15 cellular contexts compared by ENCODE assay signal in the genomic region with DNA sequence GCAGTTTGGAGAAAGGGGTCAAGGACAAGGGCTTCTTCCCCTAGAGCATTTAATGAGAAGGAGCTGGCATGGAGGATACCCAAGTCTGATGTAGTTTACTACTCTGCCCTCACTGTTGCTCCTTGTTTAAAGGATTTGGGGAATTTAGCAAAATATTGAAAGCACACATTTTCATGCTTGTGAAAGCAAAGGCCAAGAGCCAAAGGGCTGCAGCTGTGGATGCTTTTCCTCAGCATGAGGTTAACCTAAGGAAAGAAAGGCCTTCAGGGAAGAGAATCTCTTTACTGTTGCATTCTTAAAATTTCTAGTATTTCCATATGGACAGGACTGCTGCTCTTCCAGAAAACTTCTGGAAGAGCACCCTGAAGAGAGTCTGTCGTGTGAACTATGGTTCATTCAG.
"Had no signal": no experiment of that assay in that cellular context is flagged by ENCODE, and none has a peak within 500 bp of the region (broad histone marks: within the 10 kb centered on the region; RNA-seq: fewer than 3 reads in every experiment).

No MANE protein-coding gene starts in this region.

- H3K4me3 Mint-ChIP-seq: activated CD4-positive, alpha-beta memory T cell treated with anti-CD3 and anti-CD28 coated beads for 36 hours; activated CD4-positive, alpha-beta T cell treated with anti-CD3 and anti-CD28 coated beads for 36 hours; activated CD8-positive, alpha-beta memory T cell treated with anti-CD3 and anti-CD28 coated beads, Interleukin-2, amount 10 ng/mL, durations not matched to agents 7 days and 5 days; activated naive CD4-positive, alpha-beta T cell treated with anti-CD3 and anti-CD28 coated beads, Interleukin-2, amount 10 ng/mL, durations not matched to agents 7 days and 5 days; stimulated activated memory B cell treated with anti-CD40 and anti-IgM and Interleukin-4, amounts not matched to agents 10 μg/mL and 1 μg/mL and 100 μg/mL, for 72 hours; T-helper 17 cell had no signal

- H3K27ac Mint-ChIP-seq: activated CD4-positive, alpha-beta memory T cell treated with anti-CD3 and anti-CD28 coated beads for 36 hours; activated CD4-positive, alpha-beta T cell treated with anti-CD3 and anti-CD28 coated beads for 36 hours; activated CD8-positive, alpha-beta memory T cell treated with anti-CD3 and anti-CD28 coated beads, Interleukin-2, amount 10 ng/mL, durations not matched to agents 7 days and 5 days; activated naive CD4-positive, alpha-beta T cell treated with anti-CD3 and anti-CD28 coated beads, Interleukin-2, amount 10 ng/mL, durations not matched to agents 7 days and 5 days; stimulated activated memory B cell treated with anti-CD40 and anti-IgM and Interleukin-4, amounts not matched to agents 10 μg/mL and 1 μg/mL and 100 μg/mL, for 72 hours; T-helper 17 cell had no signal

- FAIRE-seq: endometrium, pancreas had no signal

- H3K4me3 ChIP-seq: pancreas, sigmoid colon, transverse colon had no signal

- H3K27ac ChIP-seq: brain microvascular endothelial cell, foreskin keratinocyte, pancreas, sigmoid colon, transverse colon had no signal

- H3K4me1 Mint-ChIP-seq: activated CD4-positive, alpha-beta T cell treated with anti-CD3 and anti-CD28 coated beads for 36 hours; activated CD8-positive, alpha-beta memory T cell treated with anti-CD3 and anti-CD28 coated beads, Interleukin-2, amount 10 ng/mL, durations not matched to agents 7 days and 5 days; activated naive CD4-positive, alpha-beta T cell treated with anti-CD3 and anti-CD28 coated beads, Interleukin-2, amount 10 ng/mL, durations not matched to agents 7 days and 5 days; stimulated activated memory B cell treated with anti-CD40 and anti-IgM and Interleukin-4, amounts not matched to agents 10 μg/mL and 1 μg/mL and 100 μg/mL, for 72 hours; T-helper 17 cell had no signal

- H3K4me1 ChIP-seq: foreskin keratinocyte, pancreas had no signal

- DNase-seq: activated CD4-positive, alpha-beta memory T cell treated with anti-CD3 and anti-CD28 coated beads for 36 hours; activated CD4-positive, alpha-beta T cell treated with anti-CD3 and anti-CD28 coated beads for 36 hours; activated CD8-positive, alpha-beta memory T cell treated with anti-CD3 and anti-CD28 coated beads, Interleukin-2, amount 10 ng/mL, durations not matched to agents 7 days and 5 days; activated naive CD4-positive, alpha-beta T cell treated with anti-CD3 and anti-CD28 coated beads, Interleukin-2, amount 10 ng/mL, durations not matched to agents 7 days and 5 days; activated T-cell treated with anti-CD3 and anti-CD28 coated beads, Interleukin-2, amount 50 U/mL, for 1 hour; brain microvascular endothelial cell; foreskin keratinocyte; pancreas; sigmoid colon; stimulated activated CD4-positive, alpha-beta T cell treated with anti-CD3 and anti-CD28 coated beads, Interleukin-1b, Interleukin-23, amount 100 ng/mL, for 48 hours; T-helper 17 cell; transverse colon had no signal

- H3K27me3 ChIP-seq: brain microvascular endothelial cell, foreskin keratinocyte, pancreas, sigmoid colon, transverse colon had no signal

- H3K9me3 Mint-ChIP-seq: activated CD4-positive, alpha-beta memory T cell treated with anti-CD3 and anti-CD28 coated beads for 36 hours; activated naive CD4-positive, alpha-beta T cell treated with anti-CD3 and anti-CD28 coated beads, Interleukin-2, amount 10 ng/mL, durations not matched to agents 7 days and 5 days; stimulated activated memory B cell treated with anti-CD40 and anti-IgM and Interleukin-4, amounts not matched to agents 10 μg/mL and 1 μg/mL and 100 μg/mL, for 72 hours had no signal

- H3K36me3 Mint-ChIP-seq: activated CD4-positive, alpha-beta memory T cell treated with anti-CD3 and anti-CD28 coated beads for 36 hours; activated CD8-positive, alpha-beta memory T cell treated with anti-CD3 and anti-CD28 coated beads, Interleukin-2, amount 10 ng/mL, durations not matched to agents 7 days and 5 days; activated naive CD4-positive, alpha-beta T cell treated with anti-CD3 and anti-CD28 coated beads, Interleukin-2, amount 10 ng/mL, durations not matched to agents 7 days and 5 days; stimulated activated memory B cell treated with anti-CD40 and anti-IgM and Interleukin-4, amounts not matched to agents 10 μg/mL and 1 μg/mL and 100 μg/mL, for 72 hours had no signal

- H3K9me3 ChIP-seq: pancreas, sigmoid colon, transverse colon had no signal

- ATAC-seq: activated CD4-positive, alpha-beta T cell treated with anti-CD3 and anti-CD28 coated beads for 36 hours; activated CD8-positive, alpha-beta memory T cell treated with anti-CD3 and anti-CD28 coated beads, Interleukin-2, amount 10 ng/mL, durations not matched to agents 7 days and 5 days; esophagus mucosa; foreskin keratinocyte; pancreas; stimulated activated memory B cell treated with anti-CD40 and anti-IgM and Interleukin-4, amounts not matched to agents 10 μg/mL and 1 μg/mL and 100 μg/mL, for 72 hours; T-helper 17 cell had no signal

- H3K36me3 ChIP-seq: pancreas, sigmoid colon, transverse colon had no signal
